In genomic region chr12:113186666-113187325, GRCh38 we compare ENCODE assay signal across 9 cellular contexts. TPM values are rescaled to one million over a fixed set of nuclear protein-coding genes. Genes with fewer than 3 reads are reported as not detected.
DNase-seq lines count a peak whose midpoint lies in the region; ATAC-seq, FAIRE-seq and TF ChIP-seq lines count a peak whose summit lies in the region.
"Had no signal": no experiment of that assay in that cellular context is flagged by ENCODE, and none has a peak within 500 bp of the region (broad histone marks: within the 10 kb centered on the region; RNA-seq: fewer than 3 reads in every experiment).

No MANE protein-coding gene starts in this region.

- peaks cover 6% of the 10 kb centered on the region for H3K4me1 Mint-ChIP-seq in astrocyte (ENCODE audit: low read depth, unreplicated experiment)

- TF ChIP-seq CTCF in astrocyte (IDR thresholded peaks at IDR 0.05; ENCODE audit: insufficient read depth, low read depth, low read length): no peak
- TF ChIP-seq CTCF in lower lobe of right lung (IDR thresholded peaks at IDR 0.05): no peak

- H3K9me3 Mint-ChIP-seq in astrocyte (ENCODE audit: unreplicated experiment): no peaks in the 10 kb centered on the region

- intact Hi-C loops in right cardiac atrium (cut with DNase I) (no loop called here), left cardiac atrium (cut with DNase I) (no loop called here), lower lobe of right lung (cut with DNase I) (no loop called here)

- 80% methylated on average over 16 of the region's 16 CpGs for WGBS in right cardiac atrium

- no peak overlapping the region for H3K27ac ChIP-seq in right cardiac atrium (ENCODE audit: low read length)
- H3K27ac ChIP-seq in astrocyte (ENCODE audit: low read depth, low read length): no peak overlapping the region
- H3K27ac ChIP-seq in lower lobe of right lung: no peak overlapping the region

- peak overlapping the region; percentile 29 for H3K27ac Mint-ChIP-seq in astrocyte (ENCODE audit: unreplicated experiment)

- peak in 2 of 3 donors; percentile 58 to 65 for DNase-seq in right cardiac atrium
- DNase-seq in left cardiac atrium: no peak
- no peak for DNase-seq in astrocyte (ENCODE audit: low read depth)
- no peak for DNase-seq in lower lobe of right lung
- no peak for DNase-seq in cortex of kidney (lab: John Stamatoyannopoulos, UW)
- DNase-seq in central memory CD4-positive, alpha-beta T cell: no peak
- DNase-seq in SIG-M5 (lab: John Stamatoyannopoulos, UW): no peak
- DNase-seq: left ventricle myocardium superior had no signal

- H3K4me2 ChIP-seq in astrocyte (ENCODE audit: low read length): peak overlapping the region; percentile 85

- H3K4me3 ChIP-seq in right cardiac atrium (ENCODE audit: low read length) (no peak overlapping the region), astrocyte (ENCODE audit: insufficient read depth, low read depth, low read length) (peak overlapping the region; percentile 86), lower lobe of right lung (peak overlapping the region; percentile 99)

- H3K9me3 ChIP-seq in right cardiac atrium (ENCODE audit: control insufficient read depth, low read length): no peaks in the 10 kb centered on the region
- no peaks in the 10 kb centered on the region for H3K9me3 ChIP-seq in astrocyte (ENCODE audit: insufficient read depth, low read depth, low read length)
- H3K9me3 ChIP-seq in lower lobe of right lung: no peaks in the 10 kb centered on the region

- H3K4me1 ChIP-seq in right cardiac atrium (ENCODE audit: control insufficient read depth, insufficient read depth, low read length): peaks cover 2% of the 10 kb centered on the region
- H3K4me1 ChIP-seq in astrocyte (ENCODE audit: insufficient read depth, low read length): peaks cover 6% of the 10 kb centered on the region
- peaks cover 28% of the 10 kb centered on the region for H3K4me1 ChIP-seq in lower lobe of right lung

- no peak for FAIRE-seq in astrocyte (lab: Jason Lieb, UNC)

- H3K27me3 ChIP-seq in right cardiac atrium (ENCODE audit: control insufficient read depth, insufficient read depth) (no peaks in the 10 kb centered on the region), astrocyte (ENCODE audit: insufficient read depth, low read length) (no peaks in the 10 kb centered on the region), lower lobe of right lung (ENCODE audit: low read depth) (no peaks in the 10 kb centered on the region)

- peaks cover 12% of the 10 kb centered on the region for H3K36me3 Mint-ChIP-seq in astrocyte (ENCODE audit: low read depth, unreplicated experiment)

- peaks cover 6% of the 10 kb centered on the region for H4K20me1 ChIP-seq in astrocyte (ENCODE audit: insufficient read depth, low read length)

- peaks cover 59% of the 10 kb centered on the region for H3K79me2 ChIP-seq in astrocyte (ENCODE audit: insufficient read depth, low read length)

- ATAC-seq in right cardiac atrium: no peak
- ATAC-seq in left cardiac atrium: no peak
- no peak for ATAC-seq in lower lobe of right lung
- ATAC-seq in GM19395 (IDR thresholded peaks at IDR 0.05; ENCODE audit: unreplicated experiment): no peak
- ATAC-seq: left ventricle myocardium superior had no signal

- H2AFZ ChIP-seq in astrocyte (ENCODE audit: low read depth, low read length): no peak overlapping the region

- peak overlapping the region; percentile 91 for H3K4me3 Mint-ChIP-seq in astrocyte (ENCODE audit: unreplicated experiment)

- H3K9ac ChIP-seq in astrocyte (ENCODE audit: low read length): peak overlapping the region; percentile 98

- no peaks in the 10 kb centered on the region for H3K27me3 Mint-ChIP-seq in astrocyte (ENCODE audit: low read depth, unreplicated experiment)

- peaks cover 3% of the 10 kb centered on the region for H3K36me3 ChIP-seq in astrocyte (ENCODE audit: insufficient read depth, low read length)
- H3K36me3 ChIP-seq in lower lobe of right lung: peaks cover 19% of the 10 kb centered on the region

RNA-seq across cellular contexts. Expression of gene RITA1, which starts 1.3 kb away (rescaled TPM):
- total RNA-seq in right cardiac atrium: 10 to 100 TPM; 10.1 to 15.5 (median 14.2) TPM
- polyA plus RNA-seq in right cardiac atrium: 11.6 TPM
- 10 to 100 TPM; 10.8 to 13.0 TPM for total RNA-seq in left cardiac atrium
- 20.9 and 23.5 TPM in 2 replicates for total RNA-seq in astrocyte
- 14.2 TPM for total RNA-seq in lower lobe of right lung

RNA-seq across cellular contexts. Expression of gene DDX54, which starts 1.5 kb away (rescaled TPM):
- 10 to 100 TPM; 27.5 to 36.1 (median 31.3) TPM for total RNA-seq in right cardiac atrium
- 17.2 TPM for polyA plus RNA-seq in right cardiac atrium
- 10 to 100 TPM; 32.4 to 39.4 TPM for total RNA-seq in left cardiac atrium
- total RNA-seq in astrocyte: 52.8 and 53.5 TPM in 2 replicates
- total RNA-seq in lower lobe of right lung: 54.9 TPM

RNA-seq across cellular contexts. Expression of gene TPCN1, which starts 34.5 kb away (rescaled TPM):
- total RNA-seq in right cardiac atrium (10 to 100 TPM; 73.8 to 96.1 (median 76.6) TPM), left cardiac atrium (10 to 100 TPM; 66.1 to 80.6 TPM), astrocyte (27.9 and 33.7 TPM in 2 replicates), lower lobe of right lung (68.1 TPM)
- polyA plus RNA-seq in right cardiac atrium: 43.1 TPM

RNA-seq across cellular contexts. Expression of gene CFAP73, which starts 37.3 kb away (rescaled TPM):
- total RNA-seq in right cardiac atrium (not detected), left cardiac atrium (not detected), astrocyte (not detected in 2 replicates), lower lobe of right lung (7.3 TPM)
- 0.09 TPM for polyA plus RNA-seq in right cardiac atrium
- total RNA-seq: left ventricle myocardium superior had no signal

RNA-seq across cellular contexts. Expression of gene RASAL1, which starts 51.2 kb away (rescaled TPM):
- total RNA-seq in right cardiac atrium (not detected), left cardiac atrium (not detected), astrocyte (0.43 and 0.48 TPM in 2 replicates), lower lobe of right lung (0.41 TPM)
- not detected for polyA plus RNA-seq in right cardiac atrium
- total RNA-seq: left ventricle myocardium superior had no signal

Comparison
In these comparisons a context has a peak if more than half of its experiments do, and no peak if none do; other contexts are left out.
1. DNase-seq: peak in right cardiac atrium (2 of 3); none in left cardiac atrium (single experiment), astrocyte (single experiment), lower lobe of right lung (single experiment), cortex of kidney (single experiment), central memory CD4-positive, alpha-beta T cell (single experiment) and SIG-M5 (single experiment).